ENCODE assay signal across 19 cellular contexts in genomic region chr15:68698708-68699107, GRCh38.
DNase-seq lines count a peak whose midpoint lies in the region; ATAC-seq and TF ChIP-seq lines count a peak whose summit lies in the region.
"Had no signal": no experiment of that assay in that cellular context is flagged by ENCODE, and none has a peak within 500 bp of the region (broad histone marks: within the 10 kb centered on the region; RNA-seq: fewer than 3 reads in every experiment).

No MANE protein-coding gene starts in this region.

- no peaks in the 10 kb centered on the region for H3K79me1 ChIP-seq in IMR-90 (ENCODE audit: low read depth in 1 of 2, low read length in 2 of 2)

- H3K27me3 Mint-ChIP-seq in nephron progenitor cell (ENCODE audit: low read depth, poor library complexity): peaks cover 16% of the 10 kb centered on the region
- H3K27me3 Mint-ChIP-seq in activated naive CD4-positive, alpha-beta T cell treated with anti-CD3 and anti-CD28 coated beads for 36 hours (ENCODE audit: low read depth): peaks cover 2% of the 10 kb centered on the region

- H3K36me3 ChIP-seq in IMR-90 (ENCODE audit: control insufficient read depth, insufficient read depth, low read length) (no peaks in the 10 kb centered on the region; the same call in 1 of the 2 replicates), stomach smooth muscle (ENCODE audit: control insufficient read depth in 2 of 2, insufficient read depth in 2 of 2, low read length in 2 of 2) (no peaks in the 10 kb centered on the region), uterus (no peaks in the 10 kb centered on the region)
- H3K36me3 ChIP-seq: BE2C, SJCRH30 had no signal

- peaks cover 14% of the 10 kb centered on the region for H3K9me1 ChIP-seq in IMR-90 (ENCODE audit: insufficient read depth, low read length)

- no peak overlapping the region for H2AK9ac ChIP-seq in IMR-90 (replicated peaks; ENCODE audit: low read depth, low read length, poor library complexity)

- H3K4me3 Mint-ChIP-seq in nephron progenitor cell: no peak overlapping the region
- no peak overlapping the region for H3K4me3 Mint-ChIP-seq in activated naive CD4-positive, alpha-beta T cell treated with anti-CD3 and anti-CD28 coated beads for 36 hours
- H3K4me3 Mint-ChIP-seq: H9 had no signal

- DNase-seq in IMR-90: no peak
- no peak for DNase-seq in caudate nucleus (lab: John Stamatoyannopoulos, UW)
- no peak for DNase-seq in nephron progenitor cell
- no peak for DNase-seq in uterus
- no peak for DNase-seq in activated naive CD4-positive, alpha-beta T cell treated with anti-CD3 and anti-CD28 coated beads for 36 hours
- DNase-seq: EL, GF-D8, H9, KBM-7, NCI-H1092 treated with DMSO at 0.1 percent for 48 hours, NCI-H1436 treated with DMSO at 0.1 percent for 48 hours, NCI-H1930, NCI-H345 had no signal

- dilution Hi-C loops in IMR-90 (cut with HindIII; ENCODE audit: low sequenced_read_pairs, unreplicated experiment): no loop called here

- H2BK20ac ChIP-seq in IMR-90 (ENCODE audit: low read depth, low read length): no peak overlapping the region

- ATAC-seq in IMR-90 (ENCODE audit: low read depth) (no peak), GM19455 (IDR thresholded peaks at IDR 0.05; ENCODE audit: unreplicated experiment) (no peak)
- ATAC-seq: Panc1 had no signal

- H3K27ac ChIP-seq in IMR-90 (ENCODE audit: insufficient read depth, low read length): no peak overlapping the region
- peak overlapping the region; percentile 99 for H3K27ac ChIP-seq in caudate nucleus (ENCODE audit: low read depth, low read length)
- H3K27ac ChIP-seq in stomach smooth muscle (ENCODE audit: low read length): peak overlapping the region; percentile 19
- H3K27ac ChIP-seq in uterus: peak overlapping the region in 1 of 2 donors; percentile 85
- H3K27ac ChIP-seq: A549 had no signal

- TF ChIP-seq RAD21 in IMR-90 (IDR thresholded peaks at IDR 0.05; ENCODE audit: low read length): no peak

- H3K27me3 ChIP-seq in IMR-90 (ENCODE audit: control insufficient read depth, insufficient read depth, low read length) (no peaks in the 10 kb centered on the region), stomach smooth muscle (ENCODE audit: control insufficient read depth in 1 of 2, insufficient read depth in 2 of 2, low read length in 2 of 2) (peaks cover 0 to 2% of the 10 kb centered on the region in 2 donors), uterus (no peaks in the 10 kb centered on the region)
- H3K27me3 ChIP-seq: BE2C, SJCRH30 had no signal

- no peak overlapping the region for H2BK15ac ChIP-seq in IMR-90 (ENCODE audit: low read depth, low read length)

- no peaks in the 10 kb centered on the region for H3K36me3 Mint-ChIP-seq in nephron progenitor cell (ENCODE audit: low read depth)
- H3K36me3 Mint-ChIP-seq in activated naive CD4-positive, alpha-beta T cell treated with anti-CD3 and anti-CD28 coated beads for 36 hours (ENCODE audit: low read depth): no peaks in the 10 kb centered on the region

- 88% methylated on average over 1 of the region's 5 CpGs; no CpG with 5 or more reads in 1 of the 2 experiments for WGBS in IMR-90 (ENCODE audit: extremely low coverage in 2 of 2, insufficient read length in 1 of 2), 2 experiments

- H2BK120ac ChIP-seq in IMR-90 (ENCODE audit: low read depth, low read length): no peak overlapping the region

- no peak overlapping the region for H2AFZ ChIP-seq in IMR-90 (replicated peaks; ENCODE audit: low read length, poor library complexity)

- no peak overlapping the region for H4K91ac ChIP-seq in IMR-90 (ENCODE audit: insufficient read depth, low read depth, low read length)

- no peaks in the 10 kb centered on the region for H4K20me1 ChIP-seq in IMR-90 (ENCODE audit: insufficient read depth, low read length)

- peak overlapping the region; percentile 0; the same call in 1 of the 2 replicates for H2AK5ac ChIP-seq in IMR-90 (ENCODE audit: low read depth, low read length)

- H3K4me1 ChIP-seq in IMR-90 (ENCODE audit: control insufficient read depth, insufficient read depth, low read length) (peaks cover 5% of the 10 kb centered on the region; the same call in 1 of the 2 replicates), stomach smooth muscle (ENCODE audit: control insufficient read depth, insufficient read depth, low read length) (peaks cover 18% of the 10 kb centered on the region), uterus (no peaks in the 10 kb centered on the region)
- H3K4me1 ChIP-seq: A549 had no signal

- no peak overlapping the region for H2BK5ac ChIP-seq in IMR-90 (ENCODE audit: low read depth, low read length, poor library complexity, severe bottlenecking)

- no peak overlapping the region for H3K4me2 ChIP-seq in IMR-90 (ENCODE audit: low read depth, low read length)
- H3K4me2 ChIP-seq: A549 had no signal

- no peak overlapping the region for H3K9ac ChIP-seq in IMR-90 (ENCODE audit: low read depth, low read length)
- no peak overlapping the region for H3K9ac ChIP-seq in stomach smooth muscle (ENCODE audit: low read length in 2 of 2)

- TF ChIP-seq POLR2A in IMR-90 (IDR thresholded peaks at IDR 0.05; ENCODE audit: low read depth, low read length) (no peak), uterus (IDR thresholded peaks at IDR 0.05) (no peak)

- H3K9me3 ChIP-seq in IMR-90 (ENCODE audit: control insufficient read depth, insufficient read depth, low read length) (no peaks in the 10 kb centered on the region), stomach smooth muscle (ENCODE audit: control insufficient read depth in 2 of 2, low read length in 2 of 2) (no peaks in the 10 kb centered on the region), uterus (no peaks in the 10 kb centered on the region)
- H3K9me3 ChIP-seq: A549, BE2C, SJCRH30 had no signal

- intact Hi-C loops in IMR-90 (cut with micrococcal nuclease) (no loop called here), uterus (cut with DNase I; ENCODE audit: low total_unique reads) (no loop called here)
- intact Hi-C loops in activated naive CD4-positive, alpha-beta T cell treated with anti-CD3 and anti-CD28 coated beads for 36 hours (cut with micrococcal nuclease): no loop called here

- peak overlapping the region; percentile 3 for H3K27ac Mint-ChIP-seq in nephron progenitor cell
- no peak overlapping the region for H3K27ac Mint-ChIP-seq in activated naive CD4-positive, alpha-beta T cell treated with anti-CD3 and anti-CD28 coated beads for 36 hours
- H3K27ac Mint-ChIP-seq: H9 had no signal

- H3K4me3 ChIP-seq in IMR-90 (ENCODE audit: insufficient read depth, low read depth, low read length): no peak overlapping the region
- no peak overlapping the region for H3K4me3 ChIP-seq in stomach smooth muscle (ENCODE audit: low read length in 2 of 2)
- H3K4me3 ChIP-seq in uterus: no peak overlapping the region
- H3K4me3 ChIP-seq: A549, SJCRH30 had no signal

- no peak overlapping the region for H3K4ac ChIP-seq in IMR-90 (ENCODE audit: low read depth, low read length)

- POLR2A ChIA-PET in IMR-90 (lab: Charles Lee; ENCODE audit: unreplicated experiment): no interaction called here

- H4K8ac ChIP-seq in IMR-90 (ENCODE audit: low read depth in 2 of 2, low read length in 2 of 2): no peak overlapping the region

- H3K23ac ChIP-seq in IMR-90 (ENCODE audit: low read depth, low read length): no peak overlapping the region

- no peak overlapping the region for H3K56ac ChIP-seq in IMR-90 (ENCODE audit: extremely low read depth, insufficient read depth, low read length)

- CTCF ChIA-PET in IMR-90 (lab: Yijun Ruan, JAX): interaction anchor here (0.6 to 1.4 kb wide), 3 partner anchors 11 to 185 kb away, joined by 3 to 5 read pairs (median 3); no protein-coding TSS in a partner anchor
- CTCF ChIA-PET in activated naive CD4-positive, alpha-beta T cell treated with anti-CD3 and anti-CD28 coated beads for 36 hours (lab: Charles Lee): no interaction called here

- H3K14ac ChIP-seq in IMR-90 (replicated peaks; ENCODE audit: low read depth, low read length): no peak overlapping the region

- peaks cover 10% of the 10 kb centered on the region for H3K9me3 Mint-ChIP-seq in nephron progenitor cell
- no peaks in the 10 kb centered on the region for H3K9me3 Mint-ChIP-seq in activated naive CD4-positive, alpha-beta T cell treated with anti-CD3 and anti-CD28 coated beads for 36 hours
- H3K9me3 Mint-ChIP-seq: H9 had no signal

- TF ChIP-seq CTCF in IMR-90 (conservative IDR thresholded peaks at IDR 0.05; ENCODE audit: low read depth, low read length): no peak
- TF ChIP-seq CTCF in nephron progenitor cell (IDR thresholded peaks at IDR 0.05): no peak
- no peak for TF ChIP-seq CTCF in uterus (IDR thresholded peaks at IDR 0.05)

- BruUV-seq in IMR-90 (replicated peaks; lab: Mats Ljungman, UMichigan): no TSS peak

- H3K18ac ChIP-seq in IMR-90 (ENCODE audit: low read depth, low read length): no peak overlapping the region

- H3K4me1 Mint-ChIP-seq in nephron progenitor cell: peaks cover 57% of the 10 kb centered on the region
- no peaks in the 10 kb centered on the region for H3K4me1 Mint-ChIP-seq in activated naive CD4-positive, alpha-beta T cell treated with anti-CD3 and anti-CD28 coated beads for 36 hours (ENCODE audit: low read depth)

- H4K5ac ChIP-seq in IMR-90 (ENCODE audit: low read depth, low read length): no peak overlapping the region

- in situ Hi-C loops in IMR-90 (cut with MboI; ENCODE audit: low sequenced_read_pairs): no loop called here

TF ChIP-seq in IMR-90, 13 proteins besides CTCF, POLR2A, EP300 and RAD21 (continues in another document):
- TF ChIP-seq RFX5 (IDR thresholded peaks at IDR 0.05; ENCODE audit: low read depth, low read length): no peak
- no peak for TF ChIP-seq MAFK (IDR thresholded peaks at IDR 0.05; ENCODE audit: low read depth, low read length)
- no peak for TF ChIP-seq SMC3 (IDR thresholded peaks at IDR 0.05; ENCODE audit: low read depth, low read length)
- TF ChIP-seq CHD1 (IDR thresholded peaks at IDR 0.05; ENCODE audit: low read depth, low read length): no peak
- no peak for TF ChIP-seq ELK1 (IDR thresholded peaks at IDR 0.05; ENCODE audit: borderline replicate concordance, low read depth, low read length)
- TF ChIP-seq MAZ (IDR thresholded peaks at IDR 0.05; ENCODE audit: borderline replicate concordance, low read depth, low read length): no peak
- no peak for TF ChIP-seq MXI1 (IDR thresholded peaks at IDR 0.05; ENCODE audit: borderline replicate concordance, low read depth, low read length)
- TF ChIP-seq FOS (IDR thresholded peaks at IDR 0.05; ENCODE audit: low read depth, low read length): no peak
- no peak for TF ChIP-seq RCOR1 (IDR thresholded peaks at IDR 0.05; ENCODE audit: insufficient replicate concordance, low read length)
- no peak for TF ChIP-seq BHLHE40 (IDR thresholded peaks at IDR 0.05; ENCODE audit: low read depth, low read length)
